In the genomic region with DNA sequence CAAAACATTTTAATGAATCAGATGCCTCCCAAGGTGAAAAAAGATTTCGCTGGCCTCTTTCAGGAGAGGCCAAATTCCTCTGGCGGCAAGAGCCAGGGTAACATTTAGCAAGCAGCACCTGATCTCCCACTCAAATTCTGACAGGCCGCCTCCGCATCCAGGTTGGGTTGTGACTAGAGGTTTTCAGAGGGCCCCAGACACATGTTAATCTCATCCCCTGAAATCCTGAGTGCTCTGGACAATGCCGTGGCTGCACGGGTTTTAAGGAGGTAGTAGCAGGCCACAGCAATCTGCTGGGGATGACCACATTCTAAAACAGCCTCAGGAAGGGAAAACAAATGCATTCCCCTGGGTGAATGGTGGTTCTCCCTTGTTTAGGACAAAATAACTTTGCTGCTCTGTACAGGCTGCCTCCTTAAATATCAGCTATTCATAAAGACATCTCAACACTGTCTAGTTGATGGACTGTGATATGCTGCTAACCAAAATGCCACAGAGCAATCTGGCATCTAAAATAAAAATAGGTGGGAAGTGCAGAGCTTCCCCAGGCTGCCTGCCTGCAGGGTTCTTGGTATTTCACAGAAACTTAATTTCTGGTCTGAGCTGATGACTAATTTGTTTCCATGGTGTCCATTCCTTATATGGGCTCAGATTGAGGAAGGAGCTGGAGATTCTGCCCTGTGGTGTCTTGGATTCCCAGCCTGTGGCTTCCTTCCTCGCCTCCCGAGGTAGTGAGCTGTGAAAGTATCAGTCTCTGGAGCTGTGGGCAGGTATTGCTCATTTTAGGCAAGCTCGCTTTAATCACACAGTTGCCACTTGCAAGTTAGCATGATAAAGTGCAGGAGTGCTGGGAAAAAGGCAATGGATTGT, we compare ENCODE assay signal across 1 cellular context.
TF ChIP-seq lines count a peak whose summit lies in the region.

No MANE protein-coding gene starts in this region.

TF ChIP-seq in endothelial cell of umbilical vein, 7 proteins besides CTCF, POLR2A, EP300 and RAD21:
- peak; percentile 27 for TF ChIP-seq FOS (IDR thresholded peaks at IDR 0.05; ENCODE audit: borderline replicate concordance, insufficient read depth, low read length)
- no peak for TF ChIP-seq POLR2AphosphoS5 (IDR thresholded peaks at IDR 0.05; ENCODE audit: insufficient read depth, low read depth, low read length)
- TF ChIP-seq JUN (IDR thresholded peaks at IDR 0.05; ENCODE audit: borderline replicate concordance, insufficient read depth, insufficient read length, low read depth) = no peak
- TF ChIP-seq GATA2 (IDR thresholded peaks at IDR 0.05; ENCODE audit: insufficient read depth, insufficient read length, low read depth, low read length) = no peak
- no peak for TF ChIP-seq MYC (IDR thresholded peaks at IDR 0.05; ENCODE audit: low read depth, low read length)
